In genomic region chr14:102295301-102295700, GRCh38 we compare ENCODE assay signal across 13 cellular contexts. TPM values are rescaled to one million over a fixed set of nuclear protein-coding genes. Genes with fewer than 3 reads are reported as not detected.
DNase-seq lines count a peak whose midpoint lies in the region; FAIRE-seq and TF ChIP-seq lines count a peak whose summit lies in the region.
"Had no signal": no experiment of that assay in that cellular context is flagged by ENCODE, and none has a peak within 500 bp of the region (broad histone marks: within the 10 kb centered on the region; RNA-seq: fewer than 3 reads in every experiment).

No MANE protein-coding gene starts in this region.

- TF ChIP-seq CTCF in AG09319 (IDR thresholded peaks at IDR 0.05; ENCODE audit: low read depth, low read length): peak; percentile 30
- peak; percentile 77 for TF ChIP-seq CTCF in HFFc6 (IDR thresholded peaks at IDR 0.05)
- TF ChIP-seq CTCF in brain (conservative IDR thresholded peaks at IDR 0.05): no peak

- H3K4me3 Mint-ChIP-seq in HFFc6: peak overlapping the region; percentile 55
- H3K4me3 Mint-ChIP-seq in brain: peak overlapping the region in 2 of 5 experiments; percentile 33 to 69
- H3K4me3 Mint-ChIP-seq in CD8-positive, alpha-beta memory T cell: no peak overlapping the region
- H3K4me3 Mint-ChIP-seq: activated naive CD8-positive, alpha-beta T cell treated with anti-CD3 and anti-CD28 coated beads, Interleukin-2, amount 50 U/mL, for 24 hours; naive B cell had no signal

- H3K9me3 ChIP-seq in CD8-positive, alpha-beta memory T cell (ENCODE audit: low read length): no peaks in the 10 kb centered on the region

- POLR2A ChIA-PET in CD8-positive, alpha-beta memory T cell (lab: Charles Lee): no interaction called here

- DNase-seq in AG09319 (ENCODE audit: extremely low read depth, low read depth): no peak
- peak; percentile 35 for DNase-seq in HFFc6
- DNase-seq in CD8-positive, alpha-beta memory T cell: no peak
- DNase-seq in cortex of kidney (lab: John Stamatoyannopoulos, UW): no peak
- no peak for DNase-seq in inferior parietal cortex (ENCODE audit: extremely low spot score)
- DNase-seq in T-helper 1 cell: no peak
- DNase-seq: activated CD4-positive, alpha-beta T cell treated with anti-CD3 and anti-CD28 coated beads, Interleukin-2, amount 50 U/mL, for 48 hours; activated naive CD8-positive, alpha-beta T cell treated with anti-CD3 and anti-CD28 coated beads, Interleukin-2, amount 50 U/mL, for 24 hours; naive B cell; NCI-H1417; stimulated activated CD4-positive, alpha-beta T cell treated with anti-CD3 and anti-CD28 coated beads, Interleukin-2, amount 100 ng/mL, for 24 hours had no signal

- H3K4me1 Mint-ChIP-seq in HFFc6 (ENCODE audit: low read depth) (peaks cover 28% of the 10 kb centered on the region), brain (peaks cover 9% of the 10 kb centered on the region)
- H3K4me1 Mint-ChIP-seq in CD8-positive, alpha-beta memory T cell: no peaks in the 10 kb centered on the region
- H3K4me1 Mint-ChIP-seq: naive B cell had no signal

- no peak overlapping the region for H3K27ac ChIP-seq in CD8-positive, alpha-beta memory T cell (ENCODE audit: low read depth, low read length)

- H3K27me3 Mint-ChIP-seq in HFFc6 (ENCODE audit: insufficient read depth): no peaks in the 10 kb centered on the region; the same call in 1 of the 2 replicates
- H3K27me3 Mint-ChIP-seq in brain: no peaks in the 10 kb centered on the region
- H3K27me3 Mint-ChIP-seq in CD8-positive, alpha-beta memory T cell: no peaks in the 10 kb centered on the region
- H3K27me3 Mint-ChIP-seq: activated naive CD8-positive, alpha-beta T cell treated with anti-CD3 and anti-CD28 coated beads, Interleukin-2, amount 50 U/mL, for 24 hours; naive B cell had no signal

- H3K36me3 ChIP-seq in CD8-positive, alpha-beta memory T cell (ENCODE audit: insufficient read depth, low read length): no peaks in the 10 kb centered on the region

- H3K4me1 ChIP-seq in CD8-positive, alpha-beta memory T cell (ENCODE audit: insufficient read depth, low read length): no peaks in the 10 kb centered on the region

- H3K9me3 Mint-ChIP-seq in HFFc6: peaks cover 8% of the 10 kb centered on the region; the same call in 1 of the 2 replicates
- H3K9me3 Mint-ChIP-seq in brain: peaks cover 0 to 4% (median 0%) of the 10 kb centered on the region in 5 experiments
- H3K9me3 Mint-ChIP-seq in CD8-positive, alpha-beta memory T cell: no peaks in the 10 kb centered on the region
- H3K9me3 Mint-ChIP-seq: activated naive CD8-positive, alpha-beta T cell treated with anti-CD3 and anti-CD28 coated beads, Interleukin-2, amount 50 U/mL, for 24 hours had no signal

- peak; percentile 61 for FAIRE-seq in islet of Langerhans (lab: Jason Lieb, UNC)

- no peaks in the 10 kb centered on the region for H3K27me3 ChIP-seq in CD8-positive, alpha-beta memory T cell (ENCODE audit: insufficient read depth, low read length, poor library complexity, severe bottlenecking)

- H3K27ac Mint-ChIP-seq in HFFc6 (peak overlapping the region; percentile 78), brain (peak overlapping the region; percentile 28 to 92 (median 64))
- H3K27ac Mint-ChIP-seq in CD8-positive, alpha-beta memory T cell: peak overlapping the region in 1 of 8 donors; percentile 55
- H3K27ac Mint-ChIP-seq: activated naive CD8-positive, alpha-beta T cell treated with anti-CD3 and anti-CD28 coated beads, Interleukin-2, amount 50 U/mL, for 24 hours had no signal

- H3K36me3 Mint-ChIP-seq in HFFc6 (ENCODE audit: low read depth): peaks cover 13% of the 10 kb centered on the region
- H3K36me3 Mint-ChIP-seq in brain: peaks cover 16% of the 10 kb centered on the region
- H3K36me3 Mint-ChIP-seq in CD8-positive, alpha-beta memory T cell: no peaks in the 10 kb centered on the region
- H3K36me3 Mint-ChIP-seq: naive B cell had no signal

- H3K4me3 ChIP-seq in CD8-positive, alpha-beta memory T cell (ENCODE audit: low read length): no peak overlapping the region

- CTCF ChIA-PET in CD8-positive, alpha-beta memory T cell (lab: Charles Lee): interaction anchor here (1.1 to 1.6 kb wide), 3 partner anchors 10 to 21 kb away, joined by 3 to 6 read pairs (median 3); partner anchors contain the start of gene MOK

RNA-seq across cellular contexts. Expression of gene MOK, which starts 9.7 kb away (rescaled TPM):
- 10 to 100 TPM; 11.5 to 18.7 (median 14.8) TPM for total RNA-seq in HFFc6 (2021; fragmentation: NEBNext Ultra II Directional; extraction: Animal tissue kit (Norgen Biotek cat#: 25700))
- polyA plus RNA-seq in brain (ENCODE audit: insufficient read depth, low read depth, low replicate concordance): 7.6 TPM
- total RNA-seq in CD8-positive, alpha-beta memory T cell: 1 to 10 TPM; 5.8 to 7.3 TPM
- polyA plus RNA-seq in CD8-positive, alpha-beta memory T cell: 2.8 TPM

RNA-seq across cellular contexts. Expression of gene ZNF839, which starts 24.2 kb away (rescaled TPM):
- total RNA-seq in HFFc6 (2021; fragmentation: NEBNext Ultra II Directional; extraction: Animal tissue kit (Norgen Biotek cat#: 25700)): 1 to 10 TPM; 6.7 to 8.3 (median 8.0) TPM
- polyA plus RNA-seq in brain (ENCODE audit: insufficient read depth, low read depth, low replicate concordance): 8.7 TPM
- total RNA-seq in CD8-positive, alpha-beta memory T cell: 10 to 100 TPM; 12.9 to 14.0 TPM
- 7.2 TPM for polyA plus RNA-seq in CD8-positive, alpha-beta memory T cell

Comparison
In these comparisons a context has a peak if more than half of its experiments do, and no peak if none do; other contexts are left out.
1. CTCF ChIP-seq: peak in AG09319 (single experiment) and HFFc6 (single experiment); none in brain (0 of 2).